ENCODE assay signal across 34 cellular contexts in the genomic region with DNA sequence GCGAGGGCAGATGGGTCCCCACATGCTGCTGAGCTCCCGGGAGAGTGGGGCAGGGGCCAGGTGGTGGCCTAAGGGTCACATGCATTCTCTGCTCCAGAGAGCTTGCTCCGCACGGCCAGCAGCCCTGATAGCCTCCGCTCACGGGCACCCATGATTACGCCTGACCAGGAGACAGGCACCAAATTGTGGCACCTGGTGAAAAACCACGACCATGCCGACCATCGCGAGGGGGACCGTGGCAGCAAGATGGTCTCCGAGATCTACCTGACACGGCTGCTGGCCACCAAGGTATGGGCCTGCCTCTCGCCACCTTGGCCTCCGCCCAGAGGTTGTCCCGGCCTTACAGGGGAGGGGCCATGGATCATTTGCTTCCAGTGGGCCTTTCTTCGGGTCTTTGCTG.
"Had no signal": no experiment of that assay in that cellular context is flagged by ENCODE, and none has a peak within 500 bp of the region (broad histone marks: within the 10 kb centered on the region; RNA-seq: fewer than 3 reads in every experiment).

No MANE protein-coding gene starts in this region.

- H3K27me3 ChIP-seq: MG63 had no signal

- H3K36me3 ChIP-seq: MG63 had no signal

- H3K9me3 ChIP-seq: MG63 had no signal

- DNase-seq: Karpas-422, Kasumi-1, MG63, MM.1S, MV-4-11, NCI-H1048, NCI-H1092, NCI-H1092 treated with DMSO at 0.1 percent for 48 hours, NCI-H1105, NCI-H1105 treated with DMSO at 0.1 percent for 48 hours, NCI-H1417, NCI-H1417 treated with DMSO at 0.1 percent for 48 hours, NCI-H1436, NCI-H1436 treated with DMSO at 0.1 percent for 48 hours, NCI-H146, NCI-H1694, NCI-H1694 treated with DMSO at 0.1 percent for 48 hours, NCI-H187, NCI-H187 treated with DMSO at 0.1 percent for 48 hours, NCI-H1930, NCI-H2029, NCI-H2029 treated with DMSO at 0.1 percent for 48 hours, NCI-H2081, NCI-H2081 treated with DMSO at 0.1 percent for 48 hours, NCI-H2107, NCI-H2171, NCI-H2171 treated with DMSO at 0.1 percent for 48 hours, NCI-H2227 treated with DMSO at 0.1 percent for 48 hours, NCI-H226, NCI-H345, NCI-H446, NCI-H446 treated with DMSO at 0.1 percent for 48 hours, NCI-H510A, NCI-H510A treated with DMSO at 0.1 percent for 48 hours had no signal

- H3K4me3 ChIP-seq: MG63 had no signal
